17 cellular contexts compared by ENCODE assay signal in the genomic region with DNA sequence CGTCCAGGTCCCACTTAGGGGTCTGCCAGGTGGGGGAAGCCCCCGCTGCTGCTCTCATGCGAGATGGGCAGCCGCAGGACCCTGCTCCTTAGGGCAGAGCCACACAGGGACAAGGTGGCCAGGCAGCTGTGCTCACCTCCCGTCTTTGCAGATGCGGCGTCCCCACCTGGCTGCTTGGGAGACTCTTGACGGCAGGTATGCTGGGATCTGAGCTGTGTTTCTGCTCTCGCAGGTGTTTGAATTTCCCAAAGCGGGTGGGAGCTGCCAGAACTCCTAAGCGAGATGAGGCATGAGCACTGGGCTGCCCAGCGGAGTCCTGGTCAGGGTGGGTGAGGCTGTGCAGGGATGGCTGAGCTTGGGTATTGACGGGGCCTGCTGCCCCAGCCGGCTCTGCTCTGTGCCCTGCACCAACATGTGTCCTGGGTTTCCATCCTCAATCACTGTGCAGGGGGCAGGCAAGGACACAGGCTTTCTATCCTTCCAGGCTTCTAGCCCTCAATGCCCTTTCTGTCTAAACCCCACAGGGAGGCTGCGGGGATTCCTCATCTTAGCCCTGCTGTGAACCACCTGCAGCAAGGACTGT.
DNase-seq lines count a peak whose midpoint lies in the region; ATAC-seq and TF ChIP-seq lines count a peak whose summit lies in the region.
"Had no signal": no experiment of that assay in that cellular context is flagged by ENCODE, and none has a peak within 500 bp of the region (broad histone marks: within the 10 kb centered on the region; RNA-seq: fewer than 3 reads in every experiment).

No MANE protein-coding gene starts in this region.

- peaks cover 2% of the 10 kb centered on the region for H3K9me3 Mint-ChIP-seq in neural progenitor cell
- H3K9me3 Mint-ChIP-seq: CD4-positive, alpha-beta memory T cell; IgD-negative memory B cell had no signal

- DNase-seq in ascending aorta (ENCODE audit: low spot score in 2 of 2) (no peak), neural progenitor cell (ENCODE audit: low spot score) (peak; percentile 15)
- DNase-seq in activated naive CD4-positive, alpha-beta T cell treated with anti-CD3 and anti-CD28 coated beads, Interleukin-2, amount 50 U/mL, for 16 hours: no peak
- DNase-seq in stimulated activated naive CD4-positive, alpha-beta T cell treated with Interleukin-2 at 50 U/mL for 16 hours (lab: John Stamatoyannopoulos, UW): no peak
- no peak for DNase-seq in stimulated activated CD8-positive, alpha-beta memory T cell treated with anti-CD3 and anti-CD28 coated beads, Interleukin-4, amount 100 ng/mL, for 48 hours
- DNase-seq: BE2C; Calu3; CD4-positive, alpha-beta memory T cell; HCEC 1CT; Kasumi-1; NCI-H1105; NCI-H1694; NCI-H345; NCI-H526 treated with DMSO at 0.1 percent for 48 hours had no signal

- H2AFZ ChIP-seq in neural progenitor cell (replicated peaks): peak overlapping the region; percentile 26

- no peak overlapping the region for H3K4me2 ChIP-seq in neural progenitor cell

- no peak overlapping the region for H3K4me3 ChIP-seq in ascending aorta
- H3K4me3 ChIP-seq in neural progenitor cell: no peak overlapping the region
- no peak overlapping the region for H3K4me3 ChIP-seq in stomach smooth muscle (ENCODE audit: low read length in 2 of 2)

- H3K36me3 Mint-ChIP-seq in neural progenitor cell: no peaks in the 10 kb centered on the region
- H3K36me3 Mint-ChIP-seq: CD4-positive, alpha-beta memory T cell; IgD-negative memory B cell had no signal

- intact Hi-C loops in ascending aorta (cut with DNase I): loop anchor here (2.0 to 10.0 kb wide), 6 partner anchors 68 to 1141 kb away; a partner anchor contains a TSS

- H3K36me3 ChIP-seq in ascending aorta (no peaks in the 10 kb centered on the region), neural progenitor cell (no peaks in the 10 kb centered on the region), stomach smooth muscle (ENCODE audit: control insufficient read depth in 2 of 2, insufficient read depth in 2 of 2, low read length in 2 of 2) (no peaks in the 10 kb centered on the region)
- H3K36me3 ChIP-seq: BE2C had no signal

- H3K4me1 Mint-ChIP-seq in neural progenitor cell: peaks cover 10% of the 10 kb centered on the region

- H3K9me3 ChIP-seq in ascending aorta: no peaks in the 10 kb centered on the region
- H3K9me3 ChIP-seq in neural progenitor cell (ENCODE audit: low read depth): no peaks in the 10 kb centered on the region
- H3K9me3 ChIP-seq in stomach smooth muscle (ENCODE audit: control insufficient read depth in 2 of 2, low read length in 2 of 2): no peaks in the 10 kb centered on the region
- H3K9me3 ChIP-seq: BE2C had no signal

- no peak overlapping the region for H3K9ac ChIP-seq in neural progenitor cell
- H3K9ac ChIP-seq in stomach smooth muscle (ENCODE audit: low read length in 2 of 2): no peak overlapping the region

- H3K4me1 ChIP-seq in ascending aorta: peaks cover 8 to 24% of the 10 kb centered on the region in 2 donors
- no peaks in the 10 kb centered on the region for H3K4me1 ChIP-seq in neural progenitor cell
- H3K4me1 ChIP-seq in stomach smooth muscle (ENCODE audit: control insufficient read depth, insufficient read depth, low read length): peaks cover 17% of the 10 kb centered on the region
- H3K4me1 ChIP-seq: BE2C had no signal

- peaks cover 3% of the 10 kb centered on the region for H3K27me3 Mint-ChIP-seq in neural progenitor cell (ENCODE audit: insufficient read depth, low read depth)
- H3K27me3 Mint-ChIP-seq: IgD-negative memory B cell had no signal

- no peak overlapping the region for H3K4me3 Mint-ChIP-seq in neural progenitor cell
- H3K4me3 Mint-ChIP-seq: CD4-positive, alpha-beta memory T cell; IgD-negative memory B cell had no signal

- H3K79me2 ChIP-seq in neural progenitor cell (ENCODE audit: low read depth): no peaks in the 10 kb centered on the region

- no peaks in the 10 kb centered on the region for H3F3A ChIP-seq in neural progenitor cell (ENCODE audit: low read depth)

- H3K27ac ChIP-seq in ascending aorta (peak overlapping the region; percentile 81 to 84), neural progenitor cell (no peak overlapping the region), stomach smooth muscle (ENCODE audit: low read length) (peak overlapping the region; percentile 66)

- TF ChIP-seq CTCF in ascending aorta (IDR thresholded peaks at IDR 0.05): no peak
- TF ChIP-seq CTCF in neural progenitor cell (IDR thresholded peaks at IDR 0.05): no peak

- ATAC-seq in GM18867 (IDR thresholded peaks at IDR 0.05; ENCODE audit: unreplicated experiment): no peak

- H3K27me3 ChIP-seq in ascending aorta (no peaks in the 10 kb centered on the region), neural progenitor cell (no peaks in the 10 kb centered on the region), stomach smooth muscle (ENCODE audit: control insufficient read depth in 1 of 2, insufficient read depth in 2 of 2, low read length in 2 of 2) (no peaks in the 10 kb centered on the region)
- H3K27me3 ChIP-seq: BE2C had no signal

- no peaks in the 10 kb centered on the region for H4K20me1 ChIP-seq in neural progenitor cell (ENCODE audit: low read depth)

- H3K27ac Mint-ChIP-seq in neural progenitor cell: no peak overlapping the region
- H3K27ac Mint-ChIP-seq: CD4-positive, alpha-beta memory T cell; IgD-negative memory B cell had no signal
